ENCODE assay signal across 34 cellular contexts in genomic region chr14:85076111-85076510, GRCh38.
"Had no signal": no experiment of that assay in that cellular context is flagged by ENCODE, and none has a peak within 500 bp of the region (broad histone marks: within the 10 kb centered on the region; RNA-seq: fewer than 3 reads in every experiment).

No MANE protein-coding gene starts in this region.

- H3K27ac ChIP-seq: Peyer's patch had no signal

- H3K4me1 ChIP-seq: Peyer's patch had no signal

- H3K9me3 Mint-ChIP-seq: brain, WTC11 had no signal

- FAIRE-seq: K562 had no signal

- H3K4me1 Mint-ChIP-seq: activated CD4-positive, alpha-beta T cell treated with anti-CD3 and anti-CD28 coated beads for 36 hours; activated CD4-positive, alpha-beta T cell treated with anti-CD3 and anti-CD28 coated beads, Interleukin-2, amount 10 ng/mL, durations not matched to agents 7 days and 5 days; activated naive CD4-positive, alpha-beta T cell treated with anti-CD3 and anti-CD28 coated beads, Interleukin-2, amount 10 ng/mL, durations not matched to agents 7 days and 5 days; activated naive CD8-positive, alpha-beta T cell treated with anti-CD3 and anti-CD28 coated beads, Interleukin-2, amount 50 U/mL, for 24 hours; brain; central memory CD8-positive, alpha-beta T cell; WTC11 had no signal

- ATAC-seq: activated CD4-positive, alpha-beta T cell treated with anti-CD3 and anti-CD28 coated beads for 36 hours; activated CD4-positive, CD25-positive, alpha-beta regulatory T cell treated with anti-CD3 and anti-CD28 coated beads, Interleukin-2, amount 50 U/mL, for 24 hours; activated naive CD8-positive, alpha-beta T cell treated with anti-CD3 and anti-CD28 coated beads, Interleukin-2, amount 50 U/mL, for 24 hours; activated T-cell treated with anti-CD3 and anti-CD28 coated beads, Interleukin-2, amount 50 U/mL, for 4 hours; K562; PC-3; Right ventricle myocardium inferior; WTC11 had no signal

- H3K27ac Mint-ChIP-seq: activated CD4-positive, alpha-beta T cell treated with anti-CD3 and anti-CD28 coated beads for 36 hours; activated CD4-positive, alpha-beta T cell treated with anti-CD3 and anti-CD28 coated beads, Interleukin-2, amount 10 ng/mL, durations not matched to agents 7 days and 5 days; activated naive CD4-positive, alpha-beta T cell treated with anti-CD3 and anti-CD28 coated beads, Interleukin-2, amount 10 ng/mL, durations not matched to agents 7 days and 5 days; activated naive CD8-positive, alpha-beta T cell; activated naive CD8-positive, alpha-beta T cell treated with anti-CD3 and anti-CD28 coated beads, Interleukin-2, amount 50 U/mL, for 24 hours; activated T-helper 1 cell treated with anti-CD3 and anti-CD28 coated beads, Interleukin-12 subunit alpha, Interleukin-12 subunit beta, Interleukin-2, Interleukin-4 antibody, amounts not matched to agents 30 ng/mL and 10 ng/mL and 1 ng/mL, durations not matched to agents 14 hours and 24 hours and 36 hours; brain; T-helper 1 cell treated with Interleukin-12 subunit alpha and Interleukin-12 subunit beta and Interleukin-4 antibody, amounts not matched to agents 30 μg/mL and 1 μg/mL, for 36 hours; T-helper 2 cell treated with Interferon-gamma antibody and Interleukin-4, amounts not matched to agents 5 μg/mL and 100 μg/mL, for 36 hours; WTC11 had no signal

- H3K27me3 ChIP-seq: Peyer's patch had no signal

- H3K4me3 ChIP-seq: K562, Peyer's patch had no signal

- H3K9me3 ChIP-seq: Peyer's patch had no signal

- H3K27me3 Mint-ChIP-seq: activated CD4-positive, alpha-beta T cell treated with anti-CD3 and anti-CD28 coated beads for 36 hours; activated CD4-positive, alpha-beta T cell treated with anti-CD3 and anti-CD28 coated beads, Interleukin-2, amount 10 ng/mL, durations not matched to agents 7 days and 5 days; activated naive CD4-positive, alpha-beta T cell treated with anti-CD3 and anti-CD28 coated beads, Interleukin-2, amount 10 ng/mL, durations not matched to agents 7 days and 5 days; activated naive CD8-positive, alpha-beta T cell; activated naive CD8-positive, alpha-beta T cell treated with anti-CD3 and anti-CD28 coated beads, Interleukin-2, amount 50 U/mL, for 24 hours; central memory CD8-positive, alpha-beta T cell had no signal

- H3K4me3 Mint-ChIP-seq: activated CD4-positive, alpha-beta T cell treated with anti-CD3 and anti-CD28 coated beads for 36 hours; activated CD4-positive, alpha-beta T cell treated with anti-CD3 and anti-CD28 coated beads, Interleukin-2, amount 10 ng/mL, durations not matched to agents 7 days and 5 days; activated naive CD4-positive, alpha-beta T cell treated with anti-CD3 and anti-CD28 coated beads, Interleukin-2, amount 10 ng/mL, durations not matched to agents 7 days and 5 days; activated naive CD8-positive, alpha-beta T cell; activated naive CD8-positive, alpha-beta T cell treated with anti-CD3 and anti-CD28 coated beads, Interleukin-2, amount 50 U/mL, for 24 hours; activated T-cell treated with anti-CD3 and anti-CD28 coated beads, Interleukin-2, amount 50 U/mL, for 4 hours; activated T-helper 1 cell treated with anti-CD3 and anti-CD28 coated beads, Interleukin-12 subunit alpha, Interleukin-12 subunit beta, Interleukin-2, Interleukin-4 antibody, amounts not matched to agents 30 ng/mL and 10 ng/mL and 1 ng/mL, durations not matched to agents 14 hours and 24 hours and 36 hours; brain; central memory CD8-positive, alpha-beta T cell; T-helper 1 cell treated with Interleukin-12 subunit alpha and Interleukin-12 subunit beta and Interleukin-4 antibody, amounts not matched to agents 30 μg/mL and 1 μg/mL, for 36 hours; T-helper 2 cell treated with Interferon-gamma antibody and Interleukin-4, amounts not matched to agents 5 μg/mL and 100 μg/mL, for 36 hours; WTC11 had no signal

- H3K36me3 ChIP-seq: Peyer's patch had no signal

- H3K36me3 Mint-ChIP-seq: activated naive CD4-positive, alpha-beta T cell treated with anti-CD3 and anti-CD28 coated beads, Interleukin-2, amount 10 ng/mL, durations not matched to agents 7 days and 5 days; activated naive CD8-positive, alpha-beta T cell; brain; WTC11 had no signal

- DNase-seq: activated CD4-positive, alpha-beta T cell treated with anti-CD3 and anti-CD28 coated beads for 36 hours; activated CD4-positive, alpha-beta T cell treated with anti-CD3 and anti-CD28 coated beads, Interleukin-2, amount 10 ng/mL, durations not matched to agents 7 days and 5 days; activated CD4-positive, alpha-beta T cell treated with anti-CD3 and anti-CD28 coated beads, Interleukin-2, amount 50 U/mL, for 48 hours; activated CD8-positive, alpha-beta memory T cell treated with anti-CD3 and anti-CD28 coated beads, Interleukin-2, amount 50 U/mL, for 4 hours; activated gamma-delta T cell treated with Interleukin-2 at 50 U/mL for 16 hours; activated naive CD4-positive, alpha-beta T cell treated with anti-CD3 and anti-CD28 coated beads, Interleukin-2, amount 10 ng/mL, durations not matched to agents 7 days and 5 days; activated naive CD8-positive, alpha-beta T cell treated with anti-CD3 and anti-CD28 coated beads, Interleukin-2, amount 50 U/mL, for 24 hours; activated T-cell treated with anti-CD3 and anti-CD28 coated beads for 4 hours; activated T-cell treated with anti-CD3 and anti-CD28 coated beads, Interleukin-2, amount 50 U/mL, for 4 hours; anterior cingulate cortex; NCI-H1048; NCI-H1105 treated with DMSO at 0.1 percent for 48 hours; NCI-H1436; NCI-H1694; NCI-H1930; NCI-H2081 treated with DMSO at 0.1 percent for 48 hours; NCI-H345; NCI-H524 treated with DMSO at 0.1 percent for 48 hours; NCI-H748 treated with DMSO at 0.1 percent for 48 hours; NK-92 treated with Interleukin-12 subunit alpha and Interleukin-12 subunit beta, amount 100 ng/mL, for 24 hours; PC-3; Peyer's patch; RPMI8226; SIG-M5 had no signal
